15 cellular contexts compared by ENCODE assay signal in the genomic region with DNA sequence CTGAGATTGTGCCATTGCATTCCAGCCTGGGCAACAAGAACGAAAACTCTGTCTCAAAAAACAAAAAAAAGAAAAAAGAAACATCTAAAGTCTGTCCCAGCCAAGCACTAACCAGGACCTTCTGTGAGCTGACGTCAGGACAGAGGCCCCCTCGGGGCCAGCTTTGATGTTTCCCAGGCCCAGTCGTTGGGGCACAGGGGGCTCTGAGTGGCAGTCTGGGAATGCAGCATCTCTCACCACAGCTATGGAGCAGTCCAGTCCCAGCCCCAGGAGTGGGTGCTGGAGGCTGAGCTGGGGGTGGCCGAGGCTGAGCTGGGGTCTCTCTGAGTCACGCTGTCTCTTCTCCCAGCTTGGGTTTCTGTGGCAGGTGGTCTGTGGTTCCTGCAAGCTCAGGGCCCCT. TPM values are rescaled to one million over a fixed set of nuclear protein-coding genes. Genes with fewer than 3 reads are reported as not detected.
DNase-seq lines count a peak whose midpoint lies in the region; ATAC-seq, FAIRE-seq and TF ChIP-seq lines count a peak whose summit lies in the region.
"Had no signal": no experiment of that assay in that cellular context is flagged by ENCODE, and none has a peak within 500 bp of the region (broad histone marks: within the 10 kb centered on the region; RNA-seq: fewer than 3 reads in every experiment).

No MANE protein-coding gene starts in this region.

- TF ChIP-seq CTCF in astrocyte (IDR thresholded peaks at IDR 0.05; ENCODE audit: insufficient read depth, low read depth, low read length): no peak
- TF ChIP-seq CTCF in hepatocyte (IDR thresholded peaks at IDR 0.05; ENCODE audit: poor library complexity): no peak
- no peak for TF ChIP-seq CTCF in thyroid gland (IDR thresholded peaks at IDR 0.05)

- H3K4me3 Mint-ChIP-seq in astrocyte (ENCODE audit: unreplicated experiment): peak overlapping the region; percentile 66
- H3K4me3 Mint-ChIP-seq: activated naive CD8-positive, alpha-beta T cell; CD8-positive, alpha-beta memory T cell had no signal

- H3K27me3 ChIP-seq in astrocyte (ENCODE audit: insufficient read depth, low read length) (no peaks in the 10 kb centered on the region), hepatocyte (no peaks in the 10 kb centered on the region), thyroid gland (no peaks in the 10 kb centered on the region)
- H3K27me3 ChIP-seq: SJSA1 had no signal

- peak overlapping the region; percentile 88 for H3K9ac ChIP-seq in astrocyte (ENCODE audit: low read length)

- peak overlapping the region; percentile 69 for H3K4me2 ChIP-seq in astrocyte (ENCODE audit: low read length)
- H3K4me2 ChIP-seq in hepatocyte: peak overlapping the region; percentile 66

- H4K20me1 ChIP-seq in astrocyte (ENCODE audit: insufficient read depth, low read length) (peaks cover 8% of the 10 kb centered on the region), hepatocyte (ENCODE audit: insufficient read depth, poor library complexity, severe bottlenecking) (no peaks in the 10 kb centered on the region)

- WGBS in hepatocyte (ENCODE audit: low lambda C conversion rate, missing lambda C conversion rate): 47% methylated on average over 6 of the region's 6 CpGs
- 63 to 73% methylated on average over 4 to 6 of the region's 6 CpGs for WGBS in thyroid gland, 2 donors

- intact Hi-C loops in thyroid gland (cut with DNase I): no loop called here

- H3K79me2 ChIP-seq in astrocyte (ENCODE audit: insufficient read depth, low read length) (peaks cover 87% of the 10 kb centered on the region), hepatocyte (peaks cover 74% of the 10 kb centered on the region)

- H3K9me2 ChIP-seq in hepatocyte (replicated peaks; ENCODE audit: insufficient read depth): no peaks in the 10 kb centered on the region

- no peak for TF ChIP-seq POLR2A in thyroid gland (IDR thresholded peaks at IDR 0.05)

- H3K27ac Mint-ChIP-seq in astrocyte (ENCODE audit: unreplicated experiment): peak overlapping the region; percentile 99
- H3K27ac Mint-ChIP-seq: activated naive CD8-positive, alpha-beta T cell; CD8-positive, alpha-beta memory T cell had no signal

- H3K27ac ChIP-seq in astrocyte (ENCODE audit: low read depth, low read length): peak overlapping the region; percentile 100
- H3K27ac ChIP-seq in hepatocyte: peak overlapping the region; percentile 94
- H3K27ac ChIP-seq in skin epidermis: peak overlapping the region in 19 of 21 experiments; percentile 19 to 89 (median 68)
- no peak overlapping the region for H3K27ac ChIP-seq in thyroid gland
- H3K27ac ChIP-seq: psoas muscle, SJSA1 had no signal

- peak overlapping the region; percentile 34 for H3K4me3 ChIP-seq in astrocyte (ENCODE audit: insufficient read depth, low read depth, low read length)
- H3K4me3 ChIP-seq in hepatocyte: no peak overlapping the region
- H3K4me3 ChIP-seq in skin epidermis: no peak overlapping the region
- H3K4me3 ChIP-seq in thyroid gland (replicated peaks in 1 of 3): no peak overlapping the region
- H3K4me3 ChIP-seq: psoas muscle, SJSA1 had no signal

- DNase-seq in ELF-1 (ENCODE audit: low read depth, low spot score) (peak; percentile 74), astrocyte (ENCODE audit: low read depth) (peak; percentile 95), hepatocyte (ENCODE audit: low spot score) (peak; percentile 81), thyroid gland (no peak), NCI-H1092 treated with DMSO at 0.1 percent for 48 hours (lab: John Stamatoyannopoulos, UW) (no peak)
- DNase-seq: NCI-H2029 treated with DMSO at 0.1 percent for 48 hours; psoas muscle; stimulated activated naive CD8-positive, alpha-beta T cell treated with anti-CD3 and anti-CD28 coated beads, Interleukin-15, Interleukin-2, amounts not matched to agents 100 U/mL and 50 U/mL, for 24 hours; WERI-Rb-1 had no signal

- H3K9me3 Mint-ChIP-seq in astrocyte (ENCODE audit: unreplicated experiment): no peaks in the 10 kb centered on the region
- H3K9me3 Mint-ChIP-seq: CD8-positive, alpha-beta memory T cell had no signal

- H3K4me1 ChIP-seq in astrocyte (ENCODE audit: insufficient read depth, low read length): peaks cover 90% of the 10 kb centered on the region
- peaks cover 67% of the 10 kb centered on the region for H3K4me1 ChIP-seq in hepatocyte (ENCODE audit: insufficient read depth)
- H3K4me1 ChIP-seq in thyroid gland: peaks cover 0 to 4% of the 10 kb centered on the region in 2 donors
- H3K4me1 ChIP-seq: psoas muscle had no signal

- peaks cover 83% of the 10 kb centered on the region for H3K4me1 Mint-ChIP-seq in astrocyte (ENCODE audit: low read depth, unreplicated experiment)
- H3K4me1 Mint-ChIP-seq: CD8-positive, alpha-beta memory T cell had no signal

- H3K36me3 ChIP-seq in astrocyte (ENCODE audit: insufficient read depth, low read length) (no peaks in the 10 kb centered on the region), hepatocyte (replicated peaks; ENCODE audit: insufficient read depth, low read depth) (no peaks in the 10 kb centered on the region), thyroid gland (no peaks in the 10 kb centered on the region)

- H3K9me3 ChIP-seq in astrocyte (ENCODE audit: insufficient read depth, low read depth, low read length) (no peaks in the 10 kb centered on the region), hepatocyte (ENCODE audit: low read depth) (no peaks in the 10 kb centered on the region), thyroid gland (no peaks in the 10 kb centered on the region)
- H3K9me3 ChIP-seq: psoas muscle, SJSA1 had no signal

- FAIRE-seq in astrocyte (lab: Jason Lieb, UNC): no peak

- H2AFZ ChIP-seq in astrocyte (ENCODE audit: low read depth, low read length) (no peak overlapping the region), hepatocyte (no peak overlapping the region)

- ATAC-seq in HG03354 (IDR thresholded peaks at IDR 0.05; ENCODE audit: poor library complexity, severe bottlenecking, unreplicated experiment): no peak
- ATAC-seq in HG03025 (IDR thresholded peaks at IDR 0.05; ENCODE audit: low FRiP score, unreplicated experiment): no peak
- ATAC-seq: psoas muscle; stimulated activated naive CD8-positive, alpha-beta T cell treated with anti-CD3 and anti-CD28 coated beads, Interleukin-15, Interleukin-2, amounts not matched to agents 100 U/mL and 50 U/mL, for 24 hours had no signal

- H3K36me3 Mint-ChIP-seq in astrocyte (ENCODE audit: low read depth, unreplicated experiment): peaks cover 9% of the 10 kb centered on the region
- H3K36me3 Mint-ChIP-seq: activated naive CD8-positive, alpha-beta T cell; CD8-positive, alpha-beta memory T cell had no signal

- no peaks in the 10 kb centered on the region for H3K27me3 Mint-ChIP-seq in astrocyte (ENCODE audit: low read depth, unreplicated experiment)
- H3K27me3 Mint-ChIP-seq: activated naive CD8-positive, alpha-beta T cell had no signal

RNA-seq across cellular contexts. Expression of a gene that starts 46.0 kb away (rescaled TPM):
- 53.5 and 54.9 TPM in 2 replicates for total RNA-seq in astrocyte
- 19.1 and 22.0 TPM in 2 replicates for total RNA-seq in hepatocyte
- polyA plus RNA-seq in hepatocyte: 7.4 and 9.3 TPM in 2 replicates
- total RNA-seq in thyroid gland: 10 to 100 TPM; 21.5 to 34.1 (median 22.6) TPM

RNA-seq across cellular contexts. Expression of a gene that starts 49.0 kb away (rescaled TPM):
- total RNA-seq in astrocyte: 506 and 728 TPM in 2 replicates
- total RNA-seq in hepatocyte: 108 and 127 TPM in 2 replicates
- 159 and 162 TPM in 2 replicates for polyA plus RNA-seq in hepatocyte
- total RNA-seq in thyroid gland: 10 to 100 TPM; 43.8 to 58.9 (median 55.0) TPM

RNA-seq across cellular contexts. Expression of a gene that starts 56.9 kb away (rescaled TPM):
- 11.1 TPM in 2 replicates for total RNA-seq in astrocyte
- 13.4 and 26.2 TPM in 2 replicates for total RNA-seq in hepatocyte
- polyA plus RNA-seq in hepatocyte: 20.1 and 22.3 TPM in 2 replicates
- 10 to 100 TPM; 39.7 to 63.3 (median 59.0) TPM for total RNA-seq in thyroid gland

Comparison
In these comparisons a context has a peak if more than half of its experiments do, and no peak if none do; other contexts are left out.
1. DNase-seq: peak in ELF-1 (single experiment), astrocyte (single experiment) and hepatocyte (single experiment); none in thyroid gland (0 of 2) and NCI-H1092 treated with DMSO at 0.1 percent for 48 hours (single experiment).
2. H3K27ac ChIP-seq: peak in astrocyte (single experiment), hepatocyte (single experiment) and skin epidermis (19 of 21); none in thyroid gland (0 of 3).